Comparison of ENCODE assay signal across 17 cellular contexts in genomic region chr20:36908603-36909002, GRCh38. TPM values are rescaled to one million over a fixed set of nuclear protein-coding genes. Genes with fewer than 3 reads are reported as not detected.
A peak's percentile ranks its signal among the peaks of the same experiment; 100 is the strongest.
DNase-seq lines count a peak whose midpoint lies in the region; ATAC-seq and TF ChIP-seq lines count a peak whose summit lies in the region.
"Had no signal": no experiment of that assay in that cellular context is flagged by ENCODE, and none has a peak within 500 bp of the region (broad histone marks: within the 10 kb centered on the region; RNA-seq: fewer than 3 reads in every experiment).

No MANE protein-coding gene starts in this region.

- H3K9me2 ChIP-seq in Karpas-422 (replicated peaks; ENCODE audit: insufficient read depth, low read length), result no peaks in the 10 kb centered on the region
- no peaks in the 10 kb centered on the region for H3K9me2 ChIP-seq in MM.1S (replicated peaks; ENCODE audit: insufficient read depth, low read length)

- H3K27ac ChIP-seq in Karpas-422 (ENCODE audit: low read length) (no peak overlapping the region), MM.1S (ENCODE audit: low read length) (no peak overlapping the region)

- H3K9ac ChIP-seq in Karpas-422 (ENCODE audit: low read length), result no peak overlapping the region
- no peak overlapping the region for H3K9ac ChIP-seq in MM.1S (ENCODE audit: low read length)

- H3K79me2 ChIP-seq in Karpas-422 (ENCODE audit: low read length), result no peaks in the 10 kb centered on the region
- no peaks in the 10 kb centered on the region for H3K79me2 ChIP-seq in MM.1S (ENCODE audit: low read length)

- H3K4me3 ChIP-seq in GM12865 (ENCODE audit: low read depth, low read length) (no peak overlapping the region), Karpas-422 (ENCODE audit: low read length) (no peak overlapping the region), MM.1S (ENCODE audit: low read length) (no peak overlapping the region)

- H4K20me1 ChIP-seq in Karpas-422 (ENCODE audit: insufficient read depth, low read depth, low read length) (no peaks in the 10 kb centered on the region), MM.1S (ENCODE audit: insufficient read depth, low read length) (no peaks in the 10 kb centered on the region)

- no peaks in the 10 kb centered on the region for H3K4me1 ChIP-seq in Karpas-422 (ENCODE audit: low read length)
- H3K4me1 ChIP-seq in MM.1S (ENCODE audit: low read length), result no peaks in the 10 kb centered on the region

- H3K27me3 ChIP-seq in Karpas-422 (ENCODE audit: low read length) (no peaks in the 10 kb centered on the region), MM.1S (replicated peaks; ENCODE audit: insufficient read depth, low read length) (no peaks in the 10 kb centered on the region)

- TF ChIP-seq CTCF in GM12865 (IDR thresholded peaks at IDR 0.05; ENCODE audit: insufficient read depth, low read depth, low read length, missing control alignments) (no peak), MM.1S (IDR thresholded peaks at IDR 0.05; ENCODE audit: low read length) (no peak)

- H3K4me2 ChIP-seq in Karpas-422 (ENCODE audit: low read depth, low read length, poor library complexity, severe bottlenecking) (no peak overlapping the region), MM.1S (ENCODE audit: low read depth, low read length) (no peak overlapping the region)

- no peak for ATAC-seq in HG03280 (IDR thresholded peaks at IDR 0.05; ENCODE audit: unreplicated experiment)
- ATAC-seq: CD8-positive, alpha-beta T cell; HepG2 had no signal

- no peak overlapping the region for H2AFZ ChIP-seq in Karpas-422 (ENCODE audit: low read length)
- H2AFZ ChIP-seq in MM.1S (ENCODE audit: low read length), result no peak overlapping the region

- peaks cover 11% of the 10 kb centered on the region for H3F3A ChIP-seq in MM.1S (ENCODE audit: insufficient read depth, low read length)

- DNase-seq in AG08395 (ENCODE audit: low spot score) (peak; percentile 10), GM12865 (ENCODE audit: low read depth) (peak; percentile 77), Karpas-422 (peak; percentile 21), fibroblast of gingiva (ENCODE audit: low read depth) (peak; percentile 42), NCI-H1436 treated with DMSO at 0.1 percent for 48 hours (lab: John Stamatoyannopoulos, UW) (no peak), putamen (ENCODE audit: low spot score) (no peak), MM.1S (no peak)
- DNase-seq: 8988T; CD8-positive, alpha-beta T cell; GF-D8; H7; NCI-H146; NCI-H2081 treated with DMSO at 0.1 percent for 48 hours; NCI-H524; SHP77 treated with DMSO at 0.1 percent for 48 hours had no signal

- H3K36me3 ChIP-seq in Karpas-422 (ENCODE audit: insufficient read depth, low read length), result peaks cover 24% of the 10 kb centered on the region; the same call in 1 of the 2 replicates
- peaks cover 5% of the 10 kb centered on the region; the same call in 1 of the 2 replicates for H3K36me3 ChIP-seq in MM.1S (replicated peaks; ENCODE audit: insufficient read depth, low read length)

- H3K9me3 ChIP-seq in Karpas-422 (ENCODE audit: low read length) (no peaks in the 10 kb centered on the region), MM.1S (replicated peaks; ENCODE audit: insufficient read depth, low read length) (no peaks in the 10 kb centered on the region)

RNA-seq across cellular contexts. Expression of gene TLDC2, which starts 32.7 kb away (rescaled TPM):
- 0.69 TPM in 1 of 2 replicates, not detected in the other for total RNA-seq in Karpas-422 (2014; rRNA removed; shearing (Covaris generic); ENCODE audit: low replicate concordance)
- total RNA-seq: CD8-positive, alpha-beta T cell had no signal

RNA-seq across cellular contexts. Expression of gene SAMHD1, which starts 42.9 kb away (rescaled TPM):
- total RNA-seq in Karpas-422 (2014; rRNA removed; shearing (Covaris generic); ENCODE audit: low replicate concordance), result 26.4 and 28.7 TPM in 2 replicates

Comparison
In these comparisons a context has a peak if more than half of its experiments do, and no peak if none do; other contexts are left out.
1. DNase-seq: peak in AG08395 (single experiment), GM12865 (single experiment), Karpas-422 (single experiment) and fibroblast of gingiva (single experiment); none in NCI-H1436 treated with DMSO at 0.1 percent for 48 hours (single experiment), putamen (single experiment) and MM.1S (single experiment).